ENCODE assay signal across 8 cellular contexts in genomic region chr22:37607010-37607911, GRCh38. TPM values are rescaled to one million over a fixed set of nuclear protein-coding genes. Genes with fewer than 3 reads are reported as not detected.
A peak's percentile ranks its signal among the peaks of the same experiment; 100 is the strongest.
DNase-seq lines count a peak whose midpoint lies in the region; ATAC-seq, FAIRE-seq and TF ChIP-seq lines count a peak whose summit lies in the region.

No MANE protein-coding gene starts in this region.

- peak; percentile 100 for TF ChIP-seq CTCF in H9 (conservative IDR thresholded peaks at IDR 0.05)

- no peak overlapping the region for H4K8ac ChIP-seq in H9 (replicated peaks; ENCODE audit: insufficient read length, low read depth, low read length)

- no peak overlapping the region; the same call in 1 of the 2 replicates for H3K4ac ChIP-seq in H9 (ENCODE audit: low read depth, low read length)

- peaks cover 0 to 15% (median 6%) of the 10 kb centered on the region in 11 experiments; a peak in 8 of 22 replicates for H4K20me1 ChIP-seq in BLaER1 treated with 17β-estradiol and CSF1 and Interleukin-3, amounts not matched to agents 10 nM and 100 nM
- H4K20me1 ChIP-seq in H9 (ENCODE audit: control insufficient read depth, insufficient read depth, insufficient read length), result no peaks in the 10 kb centered on the region

- H2BK15ac ChIP-seq in H9 (ENCODE audit: low read depth, low read length), result no peak overlapping the region

- peaks cover 10% of the 10 kb centered on the region for H3K23me2 ChIP-seq in H9 (ENCODE audit: insufficient read length, low read depth, low read length, poor library complexity, severe bottlenecking)

- no CpG with 5 or more reads among the region's 42 CpGs for WGBS in H9 (ENCODE audit: extremely low coverage, insufficient read length, low lambda C conversion rate)

- H3K9me3 Mint-ChIP-seq in H9, result no peaks in the 10 kb centered on the region

- H2AK5ac ChIP-seq in H9 (ENCODE audit: insufficient read length, low read length), result no peak overlapping the region

- no peak for ATAC-seq in GM19328 (IDR thresholded peaks at IDR 0.05; ENCODE audit: unreplicated experiment)

- H2AFZ ChIP-seq in H9 (ENCODE audit: low read length), result no peak overlapping the region

- H3K36me3 ChIP-seq in BLaER1 treated with 17β-estradiol and CSF1 and Interleukin-3, amounts not matched to agents 10 nM and 100 nM, result peaks cover 0 to 15% (median 4%) of the 10 kb centered on the region in 11 experiments; a peak in 6 of 22 replicates

- no peaks in the 10 kb centered on the region; the same call in 1 of the 2 replicates for H3K79me2 ChIP-seq in H9 (ENCODE audit: insufficient read depth, low read length)

- no peak overlapping the region for H4K91ac ChIP-seq in H9 (ENCODE audit: insufficient read length, low read depth, low read length)

- H3K9me3 ChIP-seq in BLaER1 treated with 17β-estradiol and CSF1 and Interleukin-3, amounts not matched to agents 10 nM and 100 nM (replicated peaks in 1 of 11), result no peaks in the 10 kb centered on the region
- no peaks in the 10 kb centered on the region for H3K9me3 ChIP-seq in H9 (ENCODE audit: control insufficient read depth, low read depth, low read length)

- H4K5ac ChIP-seq in H9 (ENCODE audit: insufficient read length, low read depth, low read length), result no peak overlapping the region

- no peak overlapping the region for H2BK120ac ChIP-seq in H9 (ENCODE audit: low read depth, low read length, poor library complexity, severe bottlenecking)

- peak; percentile 60 for FAIRE-seq in islet of Langerhans (lab: Jason Lieb, UNC)

- DNase-seq in H9 (peak; percentile 98), NCI-H2196 (lab: John Stamatoyannopoulos, UW; ENCODE audit: unreplicated experiment) (peak; percentile 81)
- DNase-seq in activated CD4-positive, CD25-positive, alpha-beta regulatory T cell treated with anti-CD3 and anti-CD28 coated beads, Interleukin-2, amount 50 U/mL, for 16 hours (ENCODE audit: low read depth, low spot score), result peak; percentile 80
- peak; percentile 85 for DNase-seq in central memory CD4-positive, alpha-beta T cell
- DNase-seq in stimulated activated CD4-positive, alpha-beta T cell treated with anti-CD3 and anti-CD28 coated beads, Interleukin-12 subunit alpha, Interleukin-12 subunit beta, amount 100 ng/mL, for 4 hours, result peak; percentile 93

- peak overlapping the region; percentile 6 to 49 (median 34); a peak in 16 of 20 replicates for H3K4me3 ChIP-seq in BLaER1 treated with 17β-estradiol and CSF1 and Interleukin-3, amounts not matched to agents 10 nM and 100 nM

- H3K23ac ChIP-seq in H9 (ENCODE audit: insufficient read length, low read depth, low read length), result no peak overlapping the region

- H3K36me3 Mint-ChIP-seq in H9 (ENCODE audit: insufficient read depth in 1 of 3, low read depth in 3 of 3), result no peaks in the 10 kb centered on the region

- peak overlapping the region; percentile 47; the same call in 1 of the 2 replicates for H3K14ac ChIP-seq in H9 (ENCODE audit: insufficient read depth, low read length)

- no peak overlapping the region for H3K56ac ChIP-seq in H9 (ENCODE audit: insufficient read length, low read depth, low read length)

- peak overlapping the region in 5 of 11 experiments; percentile 6 to 96 (median 32); a peak in 7 of 22 replicates for H3K9ac ChIP-seq in BLaER1 treated with 17β-estradiol and CSF1 and Interleukin-3, amounts not matched to agents 10 nM and 100 nM
- H3K9ac ChIP-seq in H9 (ENCODE audit: extremely low read depth, insufficient read length, low read length), result peak overlapping the region; percentile 64

- peak overlapping the region; percentile 87 for H3K18ac ChIP-seq in H9 (ENCODE audit: insufficient read length, low read depth, low read length)

- H3K4me3 Mint-ChIP-seq in H9, result peak overlapping the region; percentile 91

- peak overlapping the region; percentile 54 to 89 (median 79) for H3K4me2 ChIP-seq in BLaER1 treated with 17β-estradiol and CSF1 and Interleukin-3, amounts not matched to agents 10 nM and 100 nM
- peak overlapping the region; percentile 83 for H3K4me2 ChIP-seq in H9 (ENCODE audit: insufficient read depth, insufficient read length, low read length)

- H3K27ac ChIP-seq in BLaER1 treated with 17β-estradiol and CSF1 and Interleukin-3, amounts not matched to agents 10 nM and 100 nM, result peak overlapping the region in 6 of 11 experiments; percentile 23 to 94 (median 90); a peak in 7 of 22 replicates
- peak overlapping the region; percentile 88 for H3K27ac ChIP-seq in H9 (ENCODE audit: insufficient read length, low read depth, low read length)

- peaks cover 3% of the 10 kb centered on the region for H3K79me1 ChIP-seq in H9 (ENCODE audit: insufficient read depth, low read depth, low read length, poor library complexity, severe bottlenecking)

- no peak overlapping the region for H2BK12ac ChIP-seq in H9 (ENCODE audit: insufficient read length, low read depth, low read length)

- peak overlapping the region in 2 of 3 experiments; percentile 96 to 97; a peak in 5 of 7 replicates for H3K27ac Mint-ChIP-seq in H9

- no peak overlapping the region for H2BK5ac ChIP-seq in H9 (ENCODE audit: insufficient read length, low read length)

- H3T11ph ChIP-seq in H9 (ENCODE audit: low read length), result no peak overlapping the region

- no peaks in the 10 kb centered on the region for H3K27me3 ChIP-seq in BLaER1 treated with 17β-estradiol and CSF1 and Interleukin-3, amounts not matched to agents 10 nM and 100 nM
- no peaks in the 10 kb centered on the region for H3K27me3 ChIP-seq in H9 (ENCODE audit: insufficient read depth, low read length)

- peaks cover 16 to 23% of the 10 kb centered on the region in 2 experiments for H3K4me1 Mint-ChIP-seq in H9

- no peak overlapping the region for H2BK20ac ChIP-seq in H9 (ENCODE audit: low read depth, low read length, poor library complexity, severe bottlenecking)

- H3K4me1 ChIP-seq in BLaER1 treated with 17β-estradiol and CSF1 and Interleukin-3, amounts not matched to agents 10 nM and 100 nM, result peaks cover 46 to 63% (median 56%) of the 10 kb centered on the region in 10 experiments
- H3K4me1 ChIP-seq in H9 (ENCODE audit: insufficient read depth, low read length), result no peaks in the 10 kb centered on the region

- H3K27me3 Mint-ChIP-seq in H9 (ENCODE audit: low read depth), result peaks cover 8% of the 10 kb centered on the region

RNA-seq across cellular contexts. Expression of gene GGA1, which starts 1.4 kb away (rescaled TPM):
- 56.0 and 61.7 TPM in 2 replicates for total RNA-seq in H9 (2021)

RNA-seq across cellular contexts. Expression of gene LGALS2, which starts 27.4 kb away (rescaled TPM):
- not detected in 2 replicates for total RNA-seq in H9 (2021)

RNA-seq across cellular contexts. Expression of gene SH3BP1, which starts 32.2 kb away (rescaled TPM):
- total RNA-seq in H9 (2021), result 33.6 and 35.1 TPM in 2 replicates

RNA-seq across cellular contexts. Expression of gene CDC42EP1, which starts 47.0 kb away (rescaled TPM):
- total RNA-seq in H9 (2021), result 23.0 and 24.3 TPM in 2 replicates

RNA-seq across cellular contexts. Expression of gene PDXP, which starts 51.3 kb away (rescaled TPM):
- 38.9 and 41.0 TPM in 2 replicates for total RNA-seq in H9 (2021)
